22 cellular contexts compared by ENCODE assay signal in the genomic region with DNA sequence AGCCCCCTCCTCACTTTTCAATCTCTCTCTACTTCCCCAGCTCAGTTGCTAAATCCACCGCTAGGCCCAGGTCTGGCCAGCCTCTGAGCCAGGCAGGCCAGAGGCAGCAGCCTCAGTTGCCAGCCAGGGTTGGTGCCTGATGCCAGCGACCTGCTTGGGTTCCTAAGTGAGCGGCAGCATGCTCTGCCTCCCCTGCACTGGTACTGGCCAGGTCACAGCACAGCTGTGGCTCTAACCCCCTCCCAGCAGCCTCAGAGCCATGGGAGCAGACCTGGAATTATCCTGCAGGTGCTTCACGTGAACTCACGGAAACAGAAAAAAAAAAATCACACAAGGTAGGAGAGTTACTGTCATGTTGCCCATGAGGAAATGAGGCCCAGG.
"Had no signal": no experiment of that assay in that cellular context is flagged by ENCODE, and none has a peak within 500 bp of the region (broad histone marks: within the 10 kb centered on the region; RNA-seq: fewer than 3 reads in every experiment).

No MANE protein-coding gene starts in this region.

- H3K4me1 ChIP-seq: prostate gland, vagina had no signal

- ATAC-seq: naive thymus-derived CD8-positive, alpha-beta T cell; WTC11 had no signal

- H3K36me3 Mint-ChIP-seq: activated naive CD4-positive, alpha-beta T cell treated with anti-CD3 and anti-CD28 coated beads, Interleukin-2, amount 50 U/mL, for 24 hours; brain; naive thymus-derived CD8-positive, alpha-beta T cell; WTC11 had no signal

- H3K36me3 ChIP-seq: ovary, prostate gland, transverse colon, vagina had no signal

- H3K4me3 ChIP-seq: ovary, prostate gland, transverse colon, vagina had no signal

- H3K27me3 ChIP-seq: ovary, transverse colon, vagina had no signal

- DNase-seq: activated gamma-delta T cell treated with Interleukin-2 at 50 U/mL for 16 hours; activated T-cell treated with anti-CD3 and anti-CD28 coated beads, Interleukin-2, amount 50 U/mL, for 1 hour; aorta; central memory CD4-positive, alpha-beta T cell; dermis blood vessel endothelial cell; effector memory CD4-positive, alpha-beta T cell; foreskin melanocyte; glutamatergic neuron; hypothalamus; mesendoderm; naive thymus-derived CD8-positive, alpha-beta T cell; ovary; stimulated activated CD4-positive, alpha-beta T cell treated with anti-CD3 and anti-CD28 coated beads, Interleukin-4, amount 100 ng/mL, for 4 hours; substantia nigra; transverse colon had no signal

- H3K27ac ChIP-seq: ovary, prostate gland, transverse colon, vagina had no signal

- H3K9me3 Mint-ChIP-seq: activated naive CD4-positive, alpha-beta T cell treated with anti-CD3 and anti-CD28 coated beads, Interleukin-2, amount 50 U/mL, for 24 hours; brain; naive thymus-derived CD8-positive, alpha-beta T cell; stimulated activated naive CD8-positive, alpha-beta T cell treated with anti-CD3 and anti-CD28 coated beads, Interleukin-15, Interleukin-2, amounts not matched to agents 100 ng/mL and 50 ng/mL, for 24 hours; T-helper 1 cell treated with Interleukin-12 subunit alpha and Interleukin-12 subunit beta and Interleukin-4 antibody, amounts not matched to agents 30 μg/mL and 1 μg/mL, for 36 hours; WTC11 had no signal

- H3K4me1 Mint-ChIP-seq: activated naive CD4-positive, alpha-beta T cell treated with anti-CD3 and anti-CD28 coated beads, Interleukin-2, amount 50 U/mL, for 24 hours; naive thymus-derived CD8-positive, alpha-beta T cell; WTC11 had no signal

- H3K27ac Mint-ChIP-seq: activated naive CD4-positive, alpha-beta T cell treated with anti-CD3 and anti-CD28 coated beads, Interleukin-2, amount 50 U/mL, for 24 hours; brain; naive thymus-derived CD8-positive, alpha-beta T cell; stimulated activated naive CD8-positive, alpha-beta T cell treated with anti-CD3 and anti-CD28 coated beads, Interleukin-15, Interleukin-2, amounts not matched to agents 100 ng/mL and 50 ng/mL, for 24 hours; T-helper 1 cell treated with Interleukin-12 subunit alpha and Interleukin-12 subunit beta and Interleukin-4 antibody, amounts not matched to agents 30 μg/mL and 1 μg/mL, for 36 hours; WTC11 had no signal

- H3K4me3 Mint-ChIP-seq: activated naive CD4-positive, alpha-beta T cell treated with anti-CD3 and anti-CD28 coated beads, Interleukin-2, amount 50 U/mL, for 24 hours; brain; naive thymus-derived CD8-positive, alpha-beta T cell; stimulated activated naive CD8-positive, alpha-beta T cell treated with anti-CD3 and anti-CD28 coated beads, Interleukin-15, Interleukin-2, amounts not matched to agents 100 ng/mL and 50 ng/mL, for 24 hours; T-helper 1 cell treated with Interleukin-12 subunit alpha and Interleukin-12 subunit beta and Interleukin-4 antibody, amounts not matched to agents 30 μg/mL and 1 μg/mL, for 36 hours; WTC11 had no signal

- H3K9me3 ChIP-seq: ovary, prostate gland, transverse colon, vagina had no signal
